30 cellular contexts compared by ENCODE assay signal in the genomic region with DNA sequence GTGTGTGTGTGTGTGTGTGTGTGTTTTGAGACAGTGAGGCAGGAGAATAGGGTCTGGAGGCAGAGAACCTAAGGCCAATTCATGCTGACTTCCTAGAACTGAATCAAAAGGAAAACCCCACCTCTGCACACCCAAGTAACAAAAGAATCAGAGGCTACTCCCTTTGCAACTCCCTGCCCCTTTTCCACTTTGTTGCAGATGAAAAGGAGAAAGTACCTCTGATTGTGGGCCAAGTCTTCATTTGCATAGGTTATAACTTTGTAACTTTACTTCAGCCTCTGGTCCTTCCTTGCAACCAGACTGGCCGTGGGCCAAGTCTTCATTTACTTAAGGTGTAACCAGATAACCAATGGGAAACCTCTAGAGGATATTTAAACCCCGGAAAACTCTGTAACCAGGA.
A peak's percentile ranks its signal among the peaks of the same experiment; 100 is the strongest.
DNase-seq lines count a peak whose midpoint lies in the region; ATAC-seq and TF ChIP-seq lines count a peak whose summit lies in the region.
"Had no signal": no experiment of that assay in that cellular context is flagged by ENCODE, and none has a peak within 500 bp of the region (broad histone marks: within the 10 kb centered on the region; RNA-seq: fewer than 3 reads in every experiment).

No MANE protein-coding gene starts in this region.

- H3K4me3 ChIP-seq in stomach (no peak overlapping the region), tibial artery (no peak overlapping the region)
- H3K4me3 ChIP-seq: cardiac muscle cell, GM23248, MG63 had no signal

- no peaks in the 10 kb centered on the region for H3K4me1 Mint-ChIP-seq in stimulated activated memory B cell treated with anti-CD40 and anti-IgM and Interleukin-4, amounts not matched to agents 10 μg/mL and 1 μg/mL and 100 μg/mL, for 72 hours
- H3K4me1 Mint-ChIP-seq: activated B cell treated with CpG ODN at 0.5 μM for 24 hours; activated naive CD4-positive, alpha-beta T cell treated with anti-CD3 and anti-CD28 coated beads, Interleukin-2, amount 50 U/mL, for 24 hours; CD4-positive, alpha-beta memory T cell; stimulated activated naive B cell treated with anti-CD40 and anti-IgM and Interleukin-4, amounts not matched to agents 10 μg/mL and 1 μg/mL and 100 μg/mL, for 72 hours had no signal

- H3K9me3 Mint-ChIP-seq in stimulated activated memory B cell treated with anti-CD40 and anti-IgM and Interleukin-4, amounts not matched to agents 10 μg/mL and 1 μg/mL and 100 μg/mL, for 72 hours = peaks cover 18% of the 10 kb centered on the region
- H3K9me3 Mint-ChIP-seq: activated naive CD4-positive, alpha-beta T cell treated with anti-CD3 and anti-CD28 coated beads, Interleukin-2, amount 50 U/mL, for 24 hours had no signal

- DNase-seq in DMS53 (lab: John Stamatoyannopoulos, UW) (peak; percentile 15), DMS53 treated with DMSO at 0.1 percent for 48 hours (lab: John Stamatoyannopoulos, UW; ENCODE audit: unreplicated experiment) (no peak), NCI-H69 (lab: John Stamatoyannopoulos, UW) (peak; percentile 89), left colon (peak; percentile 89 to 93), stomach (peak; percentile 94), tibial artery (no peak)
- DNase-seq: 8988T; activated B cell treated with CpG ODN at 0.5 μM for 24 hours; activated CD4-positive, alpha-beta T cell treated with anti-CD3 and anti-CD28 coated beads, Interleukin-2, amount 50 U/mL, for 4 hours; activated CD8-positive, alpha-beta memory T cell treated with anti-CD3 and anti-CD28 coated beads, Interleukin-2, amount 50 U/mL, for 4 hours; CD4-positive, alpha-beta memory T cell; dermis blood vessel endothelial cell; GF-D8; glutamatergic neuron; GM23248; KBM-7; kidney glomerular epithelial cell; MG63; NCI-H1417; NCI-H774; retina; SHP77; stimulated activated CD4-positive, alpha-beta T cell treated with anti-CD3 and anti-CD28 coated beads, Interleukin-2, amount 100 ng/mL, for 48 hours; stimulated activated naive B cell treated with anti-CD40 and anti-IgM and Interleukin-4, amounts not matched to agents 10 μg/mL and 1 μg/mL and 100 μg/mL, for 72 hours; SW 1271; T1000 had no signal

- no peak overlapping the region for H3K4me3 Mint-ChIP-seq in stimulated activated memory B cell treated with anti-CD40 and anti-IgM and Interleukin-4, amounts not matched to agents 10 μg/mL and 1 μg/mL and 100 μg/mL, for 72 hours
- H3K4me3 Mint-ChIP-seq: activated B cell treated with CpG ODN at 0.5 μM for 24 hours; activated naive CD4-positive, alpha-beta T cell treated with anti-CD3 and anti-CD28 coated beads, Interleukin-2, amount 50 U/mL, for 24 hours; CD4-positive, alpha-beta memory T cell; stimulated activated naive B cell treated with anti-CD40 and anti-IgM and Interleukin-4, amounts not matched to agents 10 μg/mL and 1 μg/mL and 100 μg/mL, for 72 hours had no signal

- H3K9me3 ChIP-seq in stomach = peaks cover 9 to 21% (median 14%) of the 10 kb centered on the region in 4 donors
- H3K9me3 ChIP-seq in tibial artery = peaks cover 0 to 19% (median 11%) of the 10 kb centered on the region in 3 donors

- H3K36me3 Mint-ChIP-seq in stimulated activated memory B cell treated with anti-CD40 and anti-IgM and Interleukin-4, amounts not matched to agents 10 μg/mL and 1 μg/mL and 100 μg/mL, for 72 hours = peaks cover 6% of the 10 kb centered on the region
- H3K36me3 Mint-ChIP-seq: activated naive CD4-positive, alpha-beta T cell treated with anti-CD3 and anti-CD28 coated beads, Interleukin-2, amount 50 U/mL, for 24 hours; CD4-positive, alpha-beta memory T cell had no signal

- no peak for TF ChIP-seq CTCF in stomach (IDR thresholded peaks at IDR 0.05)
- no peak for TF ChIP-seq CTCF in tibial artery (IDR thresholded peaks at IDR 0.05)

- H3K27ac ChIP-seq in stomach (peak overlapping the region in 4 of 5 donors; percentile 36 to 81 (median 70)), tibial artery (no peak overlapping the region)
- H3K27ac ChIP-seq: cardiac muscle cell, GM23248 had no signal

- 13 to 45% (median 25%) methylated on average over 2 of the region's 2 CpGs for WGBS in stomach, 5 donors

- peaks cover under 1% of the 10 kb centered on the region for H3K27me3 Mint-ChIP-seq in stimulated activated memory B cell treated with anti-CD40 and anti-IgM and Interleukin-4, amounts not matched to agents 10 μg/mL and 1 μg/mL and 100 μg/mL, for 72 hours

- H3K36me3 ChIP-seq in stomach = no peaks in the 10 kb centered on the region
- peaks cover 0 to 8% (median 0%) of the 10 kb centered on the region in 3 donors for H3K36me3 ChIP-seq in tibial artery
- H3K36me3 ChIP-seq: cardiac muscle cell had no signal

- peaks cover 6 to 20% (median 13%) of the 10 kb centered on the region in 4 donors for H3K4me1 ChIP-seq in stomach
- no peaks in the 10 kb centered on the region for H3K4me1 ChIP-seq in tibial artery

- intact Hi-C loops in left colon (cut with DNase I, micrococcal nuclease) (no loop called here), stomach (cut with DNase I; ENCODE audit: low total_unique reads) (no loop called here), tibial artery (cut with DNase I; ENCODE audit: low total_unique reads) (no loop called here)

- TF ChIP-seq EP300 in stomach (IDR thresholded peaks at IDR 0.05) = no peak

- H3K27ac Mint-ChIP-seq in stimulated activated memory B cell treated with anti-CD40 and anti-IgM and Interleukin-4, amounts not matched to agents 10 μg/mL and 1 μg/mL and 100 μg/mL, for 72 hours = no peak overlapping the region
- H3K27ac Mint-ChIP-seq: activated B cell treated with CpG ODN at 0.5 μM for 24 hours; activated naive CD4-positive, alpha-beta T cell treated with anti-CD3 and anti-CD28 coated beads, Interleukin-2, amount 50 U/mL, for 24 hours; CD4-positive, alpha-beta memory T cell; stimulated activated naive B cell treated with anti-CD40 and anti-IgM and Interleukin-4, amounts not matched to agents 10 μg/mL and 1 μg/mL and 100 μg/mL, for 72 hours had no signal

- ATAC-seq in left colon (peak; percentile 93), HG03159 (IDR thresholded peaks at IDR 0.05; ENCODE audit: unreplicated experiment) (no peak)
- no peak for ATAC-seq in stimulated activated memory B cell treated with anti-CD40 and anti-IgM and Interleukin-4, amounts not matched to agents 10 μg/mL and 1 μg/mL and 100 μg/mL, for 72 hours
- ATAC-seq: stimulated activated naive B cell treated with anti-CD40 and anti-IgM and Interleukin-4, amounts not matched to agents 10 μg/mL and 1 μg/mL and 100 μg/mL, for 72 hours had no signal

- H3K27me3 ChIP-seq in stomach (no peaks in the 10 kb centered on the region), tibial artery (no peaks in the 10 kb centered on the region)
- H3K27me3 ChIP-seq: cardiac muscle cell, MG63 had no signal

- TF ChIP-seq POLR2A in stomach (IDR thresholded peaks at IDR 0.05) = no peak

Comparison
In these comparisons a context has a peak if more than half of its experiments do, and no peak if none do; other contexts are left out.
1. DNase-seq: peak in DMS53 (single experiment), NCI-H69 (single experiment), left colon (2 of 2) and stomach (single experiment); none in DMS53 treated with DMSO at 0.1 percent for 48 hours (single experiment) and tibial artery (0 of 2).
2. H3K27ac ChIP-seq: peak in stomach (4 of 5); none in tibial artery (0 of 2).